2 cellular contexts compared by ENCODE assay signal in the genomic region with DNA sequence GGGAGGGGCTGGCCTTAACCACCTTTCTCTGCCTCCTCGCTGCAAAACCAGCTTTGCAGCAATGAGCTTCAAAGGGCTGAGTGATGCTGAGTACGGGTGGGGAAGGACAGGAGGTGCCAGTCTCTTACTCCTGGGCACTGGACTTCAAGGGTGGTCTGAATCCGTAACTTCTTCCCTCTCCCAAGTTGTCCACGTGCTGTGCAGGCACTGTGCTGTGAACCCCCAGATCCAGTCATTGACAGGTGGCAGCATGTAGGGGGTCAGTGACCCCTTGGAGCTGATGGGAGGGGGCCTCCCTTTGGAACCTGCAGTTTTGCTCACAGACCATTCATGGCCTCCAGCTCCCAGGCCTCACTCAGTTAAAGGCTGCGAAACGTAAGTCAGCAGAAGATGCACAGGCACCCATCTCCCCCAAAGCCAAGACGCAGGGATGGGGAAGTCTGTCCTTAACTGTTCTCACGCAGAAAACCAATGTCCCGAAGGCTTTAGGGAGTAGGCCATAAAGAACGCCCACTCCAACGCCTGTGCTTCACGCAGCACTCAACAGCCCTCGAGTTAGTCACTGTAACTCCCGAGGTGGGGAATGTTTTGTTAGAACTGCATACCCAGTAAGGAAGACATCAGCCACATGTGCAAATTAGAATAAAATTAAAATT.
TF ChIP-seq lines count a peak whose summit lies in the region.

No MANE protein-coding gene starts in this region.

TF ChIP-seq in HEK293, 187 proteins besides CTCF, POLR2A, EP300 and RAD21:
- TF ChIP-seq ZNF223 (tag by site-specific recombination; IDR thresholded peaks at IDR 0.05) (no peak), ZFHX2 (tag by site-specific recombination; conservative IDR thresholded peaks at IDR 0.05) (peak; percentile 13; the same call in 1 of the 2 replicates)
TF ChIP-seq in HEK293: peak in this region for 1.

TF ChIP-seq in GM12878, 131 proteins besides CTCF, POLR2A, EP300 and RAD21:
- TF ChIP-seq FOXK2 (IDR thresholded peaks at IDR 0.05) = no peak
- TF ChIP-seq, protein P1, sequence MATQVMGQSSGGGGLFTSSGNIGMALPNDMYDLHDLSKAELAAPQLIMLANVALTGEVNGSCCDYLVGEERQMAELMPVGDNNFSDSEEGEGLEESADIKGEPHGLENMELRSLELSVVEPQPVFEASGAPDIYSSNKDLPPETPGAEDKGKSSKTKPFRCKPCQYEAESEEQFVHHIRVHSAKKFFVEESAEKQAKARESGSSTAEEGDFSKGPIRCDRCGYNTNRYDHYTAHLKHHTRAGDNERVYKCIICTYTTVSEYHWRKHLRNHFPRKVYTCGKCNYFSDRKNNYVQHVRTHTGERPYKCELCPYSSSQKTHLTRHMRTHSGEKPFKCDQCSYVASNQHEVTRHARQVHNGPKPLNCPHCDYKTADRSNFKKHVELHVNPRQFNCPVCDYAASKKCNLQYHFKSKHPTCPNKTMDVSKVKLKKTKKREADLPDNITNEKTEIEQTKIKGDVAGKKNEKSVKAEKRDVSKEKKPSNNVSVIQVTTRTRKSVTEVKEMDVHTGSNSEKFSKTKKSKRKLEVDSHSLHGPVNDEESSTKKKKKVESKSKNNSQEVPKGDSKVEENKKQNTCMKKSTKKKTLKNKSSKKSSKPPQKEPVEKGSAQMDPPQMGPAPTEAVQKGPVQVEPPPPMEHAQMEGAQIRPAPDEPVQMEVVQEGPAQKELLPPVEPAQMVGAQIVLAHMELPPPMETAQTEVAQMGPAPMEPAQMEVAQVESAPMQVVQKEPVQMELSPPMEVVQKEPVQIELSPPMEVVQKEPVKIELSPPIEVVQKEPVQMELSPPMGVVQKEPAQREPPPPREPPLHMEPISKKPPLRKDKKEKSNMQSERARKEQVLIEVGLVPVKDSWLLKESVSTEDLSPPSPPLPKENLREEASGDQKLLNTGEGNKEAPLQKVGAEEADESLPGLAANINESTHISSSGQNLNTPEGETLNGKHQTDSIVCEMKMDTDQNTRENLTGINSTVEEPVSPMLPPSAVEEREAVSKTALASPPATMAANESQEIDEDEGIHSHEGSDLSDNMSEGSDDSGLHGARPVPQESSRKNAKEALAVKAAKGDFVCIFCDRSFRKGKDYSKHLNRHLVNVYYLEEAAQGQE (IDR thresholded peaks at IDR 0.05; ENCODE audit: low read depth, low read length) = no peak
- TF ChIP-seq, protein P2, sequence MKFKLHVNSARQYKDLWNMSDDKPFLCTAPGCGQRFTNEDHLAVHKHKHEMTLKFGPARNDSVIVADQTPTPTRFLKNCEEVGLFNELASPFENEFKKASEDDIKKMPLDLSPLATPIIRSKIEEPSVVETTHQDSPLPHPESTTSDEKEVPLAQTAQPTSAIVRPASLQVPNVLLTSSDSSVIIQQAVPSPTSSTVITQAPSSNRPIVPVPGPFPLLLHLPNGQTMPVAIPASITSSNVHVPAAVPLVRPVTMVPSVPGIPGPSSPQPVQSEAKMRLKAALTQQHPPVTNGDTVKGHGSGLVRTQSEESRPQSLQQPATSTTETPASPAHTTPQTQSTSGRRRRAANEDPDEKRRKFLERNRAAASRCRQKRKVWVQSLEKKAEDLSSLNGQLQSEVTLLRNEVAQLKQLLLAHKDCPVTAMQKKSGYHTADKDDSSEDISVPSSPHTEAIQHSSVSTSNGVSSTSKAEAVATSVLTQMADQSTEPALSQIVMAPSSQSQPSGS (IDR thresholded peaks at IDR 0.05; ENCODE audit: low read length) = 0 out of 2 replicates have a peak, but pooled peaks have one; percentile 23
- TF ChIP-seq MYC (IDR thresholded peaks at IDR 0.05; ENCODE audit: insufficient read depth, insufficient read length, insufficient replicate concordance, low read length, severe bottlenecking) = no peak
- TF ChIP-seq EZH2 (IDR thresholded peaks at IDR 0.05; ENCODE audit: borderline replicate concordance, control insufficient read depth, low read depth, low read length) = no peak
